In the genomic region with DNA sequence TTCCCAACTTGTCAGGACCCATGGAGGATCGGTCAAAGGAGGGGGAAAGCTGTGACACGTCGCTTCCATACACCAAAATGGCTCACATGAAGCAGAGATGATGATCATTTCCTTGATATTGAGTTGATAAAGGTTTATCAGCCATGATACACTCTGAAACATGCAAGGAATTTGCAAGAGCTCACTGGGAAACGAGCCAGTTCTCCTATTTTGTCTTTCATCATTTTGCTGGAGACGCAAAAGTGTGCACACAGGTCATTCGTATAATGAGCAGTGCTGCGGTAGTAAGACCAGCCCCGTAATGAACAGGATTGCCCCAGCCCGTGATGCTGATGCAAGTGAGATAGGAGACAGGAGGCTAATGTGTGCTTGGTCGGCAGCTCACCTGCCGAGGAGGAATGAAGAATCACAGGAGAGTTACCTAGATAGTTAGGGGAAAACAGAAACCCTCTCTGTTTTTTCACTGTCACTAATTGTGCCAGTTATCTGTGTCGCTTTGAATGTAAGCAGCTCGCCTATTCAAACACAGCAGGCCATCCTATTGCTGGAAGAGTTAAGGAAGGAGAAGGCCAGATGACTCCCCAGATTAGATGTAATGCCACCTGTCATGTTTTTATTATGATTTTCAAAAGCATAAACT, we compare ENCODE assay signal across 16 cellular contexts.
"Had no signal": no experiment of that assay in that cellular context is flagged by ENCODE, and none has a peak within 500 bp of the region (broad histone marks: within the 10 kb centered on the region; RNA-seq: fewer than 3 reads in every experiment).

No MANE protein-coding gene starts in this region.

- FAIRE-seq: keratinocyte, small intestine had no signal

- DNase-seq: activated CD4-positive, alpha-beta T cell treated with anti-CD3 and anti-CD28 coated beads, Interleukin-2, amount 50 U/mL, for 1 hour; activated CD8-positive, alpha-beta memory T cell treated with anti-CD3 and anti-CD28 coated beads for 24 hours; activated gamma-delta T cell treated with Interleukin-2 at 50 U/mL for 16 hours; activated naive CD8-positive, alpha-beta T cell treated with anti-CD3 and anti-CD28 coated beads for 36 hours; anterior cingulate cortex; cerebellar nuclear complex; left ventricle myocardium inferior; natural killer cell; nucleus accumbens; right cardiac atrium; small intestine; stimulated activated CD4-positive, alpha-beta T cell treated with anti-CD3 and anti-CD28 coated beads, Interleukin-4, amount 100 ng/mL, for 24 hours; stimulated activated naive CD4-positive, alpha-beta T cell; tibial artery; uterus had no signal
